ENCODE assay signal across 8 cellular contexts in the genomic region with DNA sequence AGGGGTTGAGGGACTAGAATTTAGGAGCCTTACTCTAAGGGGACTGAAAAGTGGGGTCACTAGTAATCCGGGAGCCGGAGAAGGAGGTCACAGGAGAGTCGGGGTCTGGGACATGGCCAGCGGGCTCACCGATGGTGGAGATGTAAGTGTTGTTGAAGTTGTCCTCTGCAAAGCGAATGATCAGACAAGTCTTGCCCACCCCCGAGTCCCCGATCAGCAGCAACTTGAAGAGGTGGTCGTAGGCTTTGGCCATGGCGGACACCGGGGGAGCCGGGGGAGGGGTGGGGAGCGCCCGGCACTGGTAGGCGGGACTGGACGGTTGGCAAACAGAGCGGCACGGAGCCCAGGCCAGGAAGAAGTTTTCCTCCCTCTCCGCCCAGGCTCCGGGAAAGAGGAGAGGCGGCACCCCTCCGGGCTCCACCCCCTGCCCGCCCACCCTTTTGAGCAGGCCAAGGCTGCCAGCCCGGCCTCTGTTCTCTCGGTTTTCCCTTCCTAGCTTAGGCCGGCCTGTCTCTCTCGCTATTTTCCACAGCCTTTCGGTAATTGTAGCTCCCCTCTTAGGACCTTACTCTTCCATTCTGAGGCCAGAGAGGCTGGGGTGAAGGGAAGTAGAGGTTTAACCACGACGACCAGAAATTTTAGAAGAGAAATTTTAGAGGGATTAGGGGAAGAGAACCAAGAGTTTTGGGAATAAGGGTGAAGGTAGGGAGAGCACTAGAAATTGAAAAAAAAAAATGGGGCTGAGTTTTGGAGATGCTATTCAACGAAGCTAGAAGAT. TPM values are rescaled to one million over a fixed set of nuclear protein-coding genes. Genes with fewer than 3 reads are reported as not detected.
A peak's percentile ranks its signal among the peaks of the same experiment; 100 is the strongest.
DNase-seq lines count a peak whose midpoint lies in the region; ATAC-seq and TF ChIP-seq lines count a peak whose summit lies in the region.

A gene (minus strand): TSS at position 356 of the 778 bp plus-strand sequence. CDS start 103 bp downstream, at position 253.

- H3K4me1 ChIP-seq in mammary epithelial cell (ENCODE audit: insufficient read depth, low read length): peaks cover 8% of the 10 kb centered on the region

- peaks cover 4% of the 10 kb centered on the region for H3K36me3 ChIP-seq in mammary epithelial cell (ENCODE audit: insufficient read depth, low read length)

- peak within 1 kb of the TSS; percentile 41 for H3K27ac ChIP-seq in CD4-positive, alpha-beta T cell (ENCODE audit: low read depth, low read length)
- peak within 1 kb of the TSS; percentile 67 for H3K27ac ChIP-seq in mammary epithelial cell (ENCODE audit: insufficient read depth, low read depth, low read length)

- no peaks in the 10 kb centered on the region for H3K9me3 Mint-ChIP-seq in CD4-positive, alpha-beta T cell

- H3K9me3 ChIP-seq in CD4-positive, alpha-beta T cell (ENCODE audit: control insufficient read depth, low read length): no peaks in the 10 kb centered on the region
- H3K9me3 ChIP-seq in mammary epithelial cell (replicated peaks; ENCODE audit: insufficient read depth, low read length): no peaks in the 10 kb centered on the region

- H3K4me2 ChIP-seq in mammary epithelial cell (ENCODE audit: insufficient read depth, low read depth, low read length): peak within 1 kb of the TSS; percentile 90

- H3K36me3 Mint-ChIP-seq in CD4-positive, alpha-beta T cell (ENCODE audit: low read depth): peaks cover 8% of the 10 kb centered on the region

- 0% methylated on average over 12 of the region's 31 CpGs for WGBS in mammary epithelial cell (ENCODE audit: low coverage, missing lambda C conversion rate)

- H3K4me1 Mint-ChIP-seq in CD4-positive, alpha-beta T cell (ENCODE audit: low read depth): peaks cover 20% of the 10 kb centered on the region

- peak within 1 kb of the TSS; percentile 94 for H2AFZ ChIP-seq in mammary epithelial cell (ENCODE audit: low read depth, low read length)

- dilution Hi-C loops in mammary epithelial cell (cut with HindIII; ENCODE audit: low sequenced_read_pairs): no loop called here

- H4K20me1 ChIP-seq in mammary epithelial cell (ENCODE audit: insufficient read depth, low read length): no peaks in the 10 kb centered on the region

- CTCF ChIA-PET in CD4-positive, alpha-beta T cell (lab: Charles Lee): interaction anchor here (0.5 to 3.2 kb wide), 17 partner anchors 9 to 194 kb away, joined by 3 to 28 read pairs (median 4); a partner anchor contains a TSS
- CTCF ChIA-PET in mammary epithelial cell (lab: Charles Lee; ENCODE audit: low non-redundant PET): interaction anchor here (0.6 to 0.9 kb wide), 3 partner anchors 66 to 159 kb away, joined by 4 to 5 read pairs (median 4); no protein-coding TSS in a partner anchor

- peak within 1 kb of the TSS; percentile 62 for H3K4me3 Mint-ChIP-seq in CD4-positive, alpha-beta T cell

- BruUV-seq in mammary epithelial cell (replicated peaks; lab: Mats Ljungman, UMichigan): no TSS peak

- no peak for TF ChIP-seq CTCF in CD4-positive, alpha-beta T cell (IDR thresholded peaks at IDR 0.05)
- TF ChIP-seq CTCF in mammary epithelial cell (conservative IDR thresholded peaks at IDR 0.05 in 1 of 2, IDR thresholded peaks at IDR 0.05 in 1 of 2; ENCODE audit: extremely low read depth in 1 of 2, insufficient read depth in 1 of 2, low read depth in 1 of 2, low read length in 2 of 2) (no peak), retinal pigment epithelial cell (conservative IDR thresholded peaks at IDR 0.05; ENCODE audit: low read depth, low read length) (no peak)

- intact Hi-C loops in CD4-positive, alpha-beta T cell (cut with DNase I, micrococcal nuclease): loop anchor here (1.0 to 5.0 kb wide), 7 partner anchors 65 to 477 kb away; a partner anchor contains a TSS
- intact Hi-C loops in mammary epithelial cell (cut with micrococcal nuclease): loop anchor here (1.0 to 10.0 kb wide), 10 partner anchors 27 to 631 kb away; a partner anchor contains a TSS

- no peak for DNase-seq in CD4-positive, alpha-beta T cell
- DNase-seq in HK-2 (ENCODE audit: unreplicated experiment): peak; percentile 92
- DNase-seq in NOMO-1 treated with dmso at 0.1 percent for 144 hours (lab: John Stamatoyannopoulos, UW; ENCODE audit: unreplicated experiment): peak; percentile 38
- DNase-seq in mammary epithelial cell: peak; percentile 79
- DNase-seq in retinal pigment epithelial cell (ENCODE audit: low read depth): no peak

- no peaks in the 10 kb centered on the region for H3K27me3 ChIP-seq in CD4-positive, alpha-beta T cell (ENCODE audit: control insufficient read depth, insufficient read depth, low read length)
- H3K27me3 ChIP-seq in mammary epithelial cell (ENCODE audit: insufficient read depth, low read length): no peaks in the 10 kb centered on the region

- TF ChIP-seq POLR2A in GM18505 (IDR thresholded peaks at IDR 0.05; ENCODE audit: borderline replicate concordance, extremely low read depth, insufficient read depth, insufficient read length): no peak

- POLR2A ChIA-PET in CD4-positive, alpha-beta T cell (lab: Charles Lee): interaction anchor here (1.0 to 3.0 kb wide), 11 partner anchors 10 to 352 kb away, joined by 3 to 29 read pairs (median 4); a partner anchor contains a TSS

- ATAC-seq in CD4-positive, alpha-beta T cell (ENCODE audit: poor library complexity): no peak
- ATAC-seq in GM18505 (IDR thresholded peaks at IDR 0.05; ENCODE audit: unreplicated experiment) (no peak), HG03442 (IDR thresholded peaks at IDR 0.05; ENCODE audit: unreplicated experiment) (no peak)

- in situ Hi-C loops in mammary epithelial cell (cut with MboI; ENCODE audit: low sequenced_read_pairs in 2 of 2): loop anchor here (5.0 to 25.0 kb wide), 3 partner anchors 189 to 449 kb away; a partner anchor contains a TSS

- peaks cover 17% of the 10 kb centered on the region for H3K27me3 Mint-ChIP-seq in CD4-positive, alpha-beta T cell

- H3K79me2 ChIP-seq in mammary epithelial cell (ENCODE audit: insufficient read depth, low read length): peaks cover 23% of the 10 kb centered on the region

- H3K9ac ChIP-seq in mammary epithelial cell (ENCODE audit: insufficient read depth, low read length): peak within 1 kb of the TSS; percentile 74

- H3K4me3 ChIP-seq in mammary epithelial cell (replicated peaks in 1 of 3; ENCODE audit: insufficient read depth in 1 of 3, low read depth in 2 of 3, low read length in 3 of 3): peak within 1 kb of the TSS; percentile 70 to 93 (median 82)
- H3K4me3 ChIP-seq in iPS-11a (ENCODE audit: low read depth, low read length): peak within 1 kb of the TSS; percentile 96
- H3K4me3 ChIP-seq in retinal pigment epithelial cell (ENCODE audit: low read length): peak within 1 kb of the TSS; percentile 87

- peak within 1 kb of the TSS; percentile 84 for H3K27ac Mint-ChIP-seq in CD4-positive, alpha-beta T cell

RNA-seq across cellular contexts. Expression of the gene that starts here (rescaled TPM):
- total RNA-seq in CD4-positive, alpha-beta T cell: under 1 TPM; 0.28 to 0.30 TPM
- 10 to 100 TPM; 27.7 to 98.2 TPM for total RNA-seq in mammary epithelial cell
- 53.8 TPM for polyA plus RNA-seq in mammary epithelial cell
- 15.2 TPM for polyA minus RNA-seq in mammary epithelial cell

Comparison
In these comparisons a context has a peak if more than half of its experiments do, and no peak if none do; other contexts are left out.
1. RNA of the gene that starts here (total RNA-seq): 27.7 to 98.2 TPM in mammary epithelial cell; 0.28 to 0.30 TPM in CD4-positive, alpha-beta T cell; every median in the first group is over 10 times any median in the second.
2. DNase-seq: peak in HK-2 (single experiment), NOMO-1 treated with dmso at 0.1 percent for 144 hours (single experiment) and mammary epithelial cell (single experiment); none in CD4-positive, alpha-beta T cell (0 of 10) and retinal pigment epithelial cell (single experiment).
3. Peak in every context shown above with its lines, with median percentiles within 50 percentile points of each other: H3K4me3 ChIP-seq.